8 cellular contexts compared by ENCODE assay signal in genomic region chr17:68101075-68101991, GRCh38.
DNase-seq lines count a peak whose midpoint lies in the region; ATAC-seq lines count a peak whose summit lies in the region.

No MANE protein-coding gene starts in this region.

- peaks cover 2% of the 10 kb centered on the region for H3K4me1 ChIP-seq in mesodermal cell (ENCODE audit: control insufficient read depth, insufficient read depth, low read length, poor library complexity, severe bottlenecking)

- peak; percentile 90 for ATAC-seq in GM19023 (IDR thresholded peaks at IDR 0.05; ENCODE audit: unreplicated experiment)

- no peaks in the 10 kb centered on the region for H3K9me3 ChIP-seq in mesodermal cell (ENCODE audit: control insufficient read depth, low read length)

- DNase-seq in ACHN (peak; percentile 97), HPDE6-E6E7 (ENCODE audit: extremely low spot score) (peak; percentile 95), NOMO-1 (lab: John Stamatoyannopoulos, UW; ENCODE audit: unreplicated experiment in 2 of 2) (peak; percentile 84 to 94), activated T-cell treated with anti-CD3 and anti-CD28 coated beads for 4 hours (peak; percentile 56), epidermal melanocyte (ENCODE audit: insufficient read length, low spot score) (peak; percentile 93)
- DNase-seq in stimulated activated CD8-positive, alpha-beta memory T cell treated with anti-CD3 and anti-CD28 coated beads, Interleukin-12 subunit alpha, Interleukin-12 subunit beta, amount 100 ng/mL, for 24 hours (ENCODE audit: extremely low read depth): peak; percentile 40

- in situ Hi-C loops in ACHN (cut with HindIII; ENCODE audit: low pct_ligation_motif_present, low pct_unique_long_range_greater_than_20kb, low sequenced_read_pairs): no loop called here

- peak overlapping the region; percentile 64 for H3K4me3 ChIP-seq in mesodermal cell (ENCODE audit: extremely low read depth, insufficient read depth, low read length, poor library complexity, severe bottlenecking)

- WGBS in mesodermal cell (ENCODE audit: insufficient coverage in 2 of 2), 2 experiments: 10 to 12% methylated on average over 55 to 67 of the region's 88 CpGs

- H3K27ac ChIP-seq in mesodermal cell (ENCODE audit: low read depth, low read length, severe bottlenecking): peak overlapping the region; percentile 41

- H3K36me3 ChIP-seq in mesodermal cell (ENCODE audit: control insufficient read depth, insufficient read depth, low read length): no peaks in the 10 kb centered on the region

Comparison
In these comparisons a context has a peak if more than half of its experiments do, and no peak if none do; other contexts are left out.
1. Peak in every context shown above with its lines: DNase-seq, ATAC-seq, H3K4me3 ChIP-seq and H3K27ac ChIP-seq.
2. DNase-seq: peak in every context shown above with its lines; median percentile 97 in ACHN; 95 in HPDE6-E6E7; 93 in epidermal melanocyte; 89 in NOMO-1; 56 in activated T-cell treated with anti-CD3 and anti-CD28 coated beads for 4 hours; 40 in stimulated activated CD8-positive, alpha-beta memory T cell treated with anti-CD3 and anti-CD28 coated beads, Interleukin-12 subunit alpha, Interleukin-12 subunit beta, amount 100 ng/mL, for 24 hours.